Comparison of ENCODE assay signal across 8 cellular contexts in the genomic region with DNA sequence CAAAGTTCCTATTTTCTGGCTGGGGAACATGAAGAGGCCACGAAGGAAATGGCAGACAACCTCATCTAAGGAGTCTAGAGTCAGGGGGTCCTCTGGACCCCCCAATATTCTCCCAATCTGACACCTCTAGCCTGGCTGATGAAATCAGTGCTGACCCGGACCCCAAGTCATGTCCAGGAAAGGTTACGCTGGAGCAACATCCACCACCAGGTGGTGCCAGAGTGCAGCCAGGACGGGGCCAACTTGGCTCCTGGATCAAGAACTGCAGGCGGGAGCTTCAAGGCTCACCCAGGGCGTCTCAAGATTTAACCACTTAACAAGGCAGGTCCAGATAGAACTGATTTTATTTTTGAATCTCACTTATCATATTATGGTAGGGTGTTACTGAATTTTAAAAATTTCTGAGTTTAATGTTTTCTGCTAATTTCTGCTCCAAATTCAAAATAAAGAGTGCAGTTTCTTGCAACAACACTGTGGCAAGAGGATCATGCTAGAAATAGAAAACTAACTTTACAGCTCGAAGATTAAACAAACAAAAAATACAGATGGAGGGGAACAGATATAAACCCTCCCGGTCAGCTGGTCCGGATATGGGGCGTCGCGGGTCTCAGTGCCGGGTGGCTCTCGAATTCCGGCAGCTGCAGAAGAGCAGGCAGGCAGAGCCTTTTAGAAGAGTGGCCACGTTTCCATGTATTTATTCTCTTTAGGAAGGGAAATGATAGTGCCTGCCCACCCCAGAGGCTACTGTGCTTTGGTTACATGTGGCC.
DNase-seq lines count a peak whose midpoint lies in the region; ATAC-seq and TF ChIP-seq lines count a peak whose summit lies in the region.

No MANE protein-coding gene starts in this region.

- ATAC-seq in activated CD4-positive, CD25-positive, alpha-beta regulatory T cell treated with anti-CD3 and anti-CD28 coated beads, Interleukin-2, amount 50 U/mL, for 24 hours: peak; percentile 77 to 80
- no peak for ATAC-seq in GM19351 (IDR thresholded peaks at IDR 0.05; ENCODE audit: unreplicated experiment)

- DNase-seq in C1 segment of cervical spinal cord (lab: John Stamatoyannopoulos, UW) (peak in 13 of 14 donors; percentile 13 to 79 (median 51)), GM20000 (ENCODE audit: low spot score) (peak; percentile 79), NCI-H1694 (lab: John Stamatoyannopoulos, UW) (peak; percentile 29), kidney tubule cell (ENCODE audit: low spot score) (peak; percentile 77)
- peak; percentile 62 for DNase-seq in central memory CD4-positive, alpha-beta T cell
- peak; percentile 91 to 92 for DNase-seq in stimulated activated CD4-positive, alpha-beta T cell treated with anti-CD3 and anti-CD28 coated beads, Interleukin-2, amount 100 ng/mL, for 24 hours

- peak; percentile 93 for TF ChIP-seq CTCF in GM20000 (IDR thresholded peaks at IDR 0.05; ENCODE audit: extremely low read depth, missing control alignments)

Comparison
In these comparisons a context has a peak if more than half of its experiments do, and no peak if none do; other contexts are left out.
1. DNase-seq: peak in every context shown above with its lines; median percentile 92 in stimulated activated CD4-positive, alpha-beta T cell treated with anti-CD3 and anti-CD28 coated beads, Interleukin-2, amount 100 ng/mL, for 24 hours; 79 in GM20000; 77 in kidney tubule cell; 62 in central memory CD4-positive, alpha-beta T cell; 51 in C1 segment of cervical spinal cord; 29 in NCI-H1694.